In the genomic region with DNA sequence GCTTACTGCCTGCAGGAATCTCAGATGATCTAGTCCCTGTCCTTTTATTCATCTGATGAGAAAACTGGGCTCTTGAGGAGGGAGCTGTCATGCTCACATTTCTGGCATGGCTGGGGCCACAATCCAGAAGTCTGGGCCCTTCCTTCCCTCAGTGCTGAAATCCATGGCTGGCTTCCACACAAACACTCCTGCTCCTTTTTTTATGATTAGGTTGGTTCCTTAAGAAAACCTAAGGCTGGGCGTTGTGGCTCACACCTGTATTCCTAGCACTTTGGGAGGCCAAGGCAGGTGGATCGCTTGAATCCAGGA, we compare ENCODE assay signal across 12 cellular contexts. TPM values are rescaled to one million over a fixed set of nuclear protein-coding genes. Genes with fewer than 3 reads are reported as not detected.
DNase-seq lines count a peak whose midpoint lies in the region; ATAC-seq and TF ChIP-seq lines count a peak whose summit lies in the region.
"Had no signal": no experiment of that assay in that cellular context is flagged by ENCODE, and none has a peak within 500 bp of the region (broad histone marks: within the 10 kb centered on the region; RNA-seq: fewer than 3 reads in every experiment).

No MANE protein-coding gene starts in this region.

- peaks cover 13 to 16% of the 10 kb centered on the region in 2 donors for H3K4me1 ChIP-seq in gastrocnemius medialis
- H3K4me1 ChIP-seq in A673 (ENCODE audit: insufficient read depth, low read length, poor library complexity, severe bottlenecking) = no peaks in the 10 kb centered on the region

- peaks cover 10% of the 10 kb centered on the region for H3K27me3 Mint-ChIP-seq in T-helper 1 cell treated with Interleukin-12 subunit alpha and Interleukin-12 subunit beta and Interleukin-4 antibody, amounts not matched to agents 30 μg/mL and 1 μg/mL, for 36 hours (ENCODE audit: low read depth)
- H3K27me3 Mint-ChIP-seq in T-helper 17 cell = no peaks in the 10 kb centered on the region

- H3K27me3 ChIP-seq in gastrocnemius medialis (no peaks in the 10 kb centered on the region), A673 (replicated peaks; ENCODE audit: insufficient read depth, low read depth, low read length, poor library complexity) (no peaks in the 10 kb centered on the region)
- H3K27me3 ChIP-seq: body of pancreas had no signal

- H3K27ac ChIP-seq in gastrocnemius medialis (peak overlapping the region; percentile 82 to 89 (median 88)), A673 (ENCODE audit: low read depth, low read length, poor library complexity, severe bottlenecking) (no peak overlapping the region)

- CTCF ChIA-PET in A673 (lab: Charles Lee) = no interaction called here

- H3K36me3 ChIP-seq in gastrocnemius medialis = no peaks in the 10 kb centered on the region
- H3K36me3 ChIP-seq in A673 (ENCODE audit: insufficient read depth, low read length, poor library complexity, severe bottlenecking) = no peaks in the 10 kb centered on the region

- in situ Hi-C loops in gastrocnemius medialis (cut with MboI; ENCODE audit: low sequenced_read_pairs in 4 of 4) = loop anchor here in 1 of 4 donors (25.0 kb wide), 1 partner anchor 98 kb away; no protein-coding TSS in a partner anchor

- H3K4me3 ChIP-seq in fibroblast of mammary gland (ENCODE audit: control insufficient read depth, low read depth, low read length) (peak overlapping the region; percentile 76), gastrocnemius medialis (peak overlapping the region; percentile 84 to 97 (median 93)), A673 (ENCODE audit: low read depth, low read length, poor library complexity, severe bottlenecking) (no peak overlapping the region)

- H3K36me3 Mint-ChIP-seq in T-helper 1 cell treated with Interleukin-12 subunit alpha and Interleukin-12 subunit beta and Interleukin-4 antibody, amounts not matched to agents 30 μg/mL and 1 μg/mL, for 36 hours (ENCODE audit: low read depth) = no peaks in the 10 kb centered on the region
- no peaks in the 10 kb centered on the region for H3K36me3 Mint-ChIP-seq in T-helper 17 cell (ENCODE audit: low read depth)

- POLR2A ChIA-PET in A673 (lab: Charles Lee; ENCODE audit: low non-redundant PET) = no interaction called here

- peaks cover 12% of the 10 kb centered on the region for H3K4me1 Mint-ChIP-seq in T-helper 1 cell treated with Interleukin-12 subunit alpha and Interleukin-12 subunit beta and Interleukin-4 antibody, amounts not matched to agents 30 μg/mL and 1 μg/mL, for 36 hours (ENCODE audit: low read depth)
- H3K4me1 Mint-ChIP-seq in T-helper 17 cell = peaks cover 16% of the 10 kb centered on the region

- H3K27ac Mint-ChIP-seq in T-helper 1 cell treated with Interleukin-12 subunit alpha and Interleukin-12 subunit beta and Interleukin-4 antibody, amounts not matched to agents 30 μg/mL and 1 μg/mL, for 36 hours = no peak overlapping the region
- no peak overlapping the region for H3K27ac Mint-ChIP-seq in T-helper 17 cell

- DNase-seq in T-helper 1 cell = no peak
- no peak for DNase-seq in T-helper 17 cell
- no peak for DNase-seq in fibroblast of mammary gland (ENCODE audit: low read depth)
- DNase-seq in gastrocnemius medialis = no peak
- DNase-seq in DMS114 treated with DMSO at 0.1 percent for 48 hours (lab: John Stamatoyannopoulos, UW; ENCODE audit: unreplicated experiment) = no peak
- no peak for DNase-seq in A673 (ENCODE audit: low spot score)
- DNase-seq: HCEC 1CT, NCI-H524 treated with DMSO at 0.1 percent for 48 hours, T1000 had no signal

- BruUV-seq in A673 (replicated peaks; lab: Mats Ljungman, UMichigan) = no TSS peak

- peak overlapping the region; percentile 97 for H3K4me3 Mint-ChIP-seq in T-helper 1 cell treated with Interleukin-12 subunit alpha and Interleukin-12 subunit beta and Interleukin-4 antibody, amounts not matched to agents 30 μg/mL and 1 μg/mL, for 36 hours
- H3K4me3 Mint-ChIP-seq in T-helper 17 cell = peak overlapping the region; percentile 96

- H3K9me3 ChIP-seq in T-helper 17 cell (ENCODE audit: control insufficient read depth, low read length, poor library complexity, severe bottlenecking) (no peaks in the 10 kb centered on the region), gastrocnemius medialis (no peaks in the 10 kb centered on the region), A673 (ENCODE audit: low read depth, low read length, poor library complexity, severe bottlenecking) (no peaks in the 10 kb centered on the region)
- H3K9me3 ChIP-seq: body of pancreas had no signal

- intact Hi-C loops in gastrocnemius medialis (cut with DNase I; ENCODE audit: low total_unique reads) (no loop called here), A673 (cut with micrococcal nuclease; ENCODE audit: unreplicated experiment) (no loop called here)

- H3K9me3 Mint-ChIP-seq in T-helper 1 cell treated with Interleukin-12 subunit alpha and Interleukin-12 subunit beta and Interleukin-4 antibody, amounts not matched to agents 30 μg/mL and 1 μg/mL, for 36 hours = no peaks in the 10 kb centered on the region

- TF ChIP-seq POLR2A in gastrocnemius medialis (IDR thresholded peaks at IDR 0.05) = no peak

- ATAC-seq in T-helper 17 cell = no peak
- ATAC-seq in gastrocnemius medialis = no peak
- ATAC-seq in GM21786 (IDR thresholded peaks at IDR 0.05; ENCODE audit: unreplicated experiment) = no peak
- ATAC-seq: body of pancreas had no signal

- TF ChIP-seq CTCF in fibroblast of mammary gland (conservative IDR thresholded peaks at IDR 0.05; ENCODE audit: control insufficient read depth, insufficient read depth, low read depth, low read length) = no peak
- no peak for TF ChIP-seq CTCF in gastrocnemius medialis (IDR thresholded peaks at IDR 0.05 in 4 of 5, conservative IDR thresholded peaks at IDR 0.05 in 1 of 5)
- no peak for TF ChIP-seq CTCF in A673 (conservative IDR thresholded peaks at IDR 0.05; ENCODE audit: low read depth, low read length)

RNA-seq across cellular contexts. Expression of gene ACER2, which starts 1.3 kb away (rescaled TPM):
- total RNA-seq in T-helper 17 cell (1 to 10 TPM; 1.8 to 7.8 TPM), gastrocnemius medialis (1 to 10 TPM; 1.7 to 4.8 (median 2.4) TPM), A673 (2021) (0.70 and 0.84 TPM in 2 replicates)

RNA-seq across cellular contexts. Expression of gene RPS6, which starts 30.1 kb away (rescaled TPM):
- total RNA-seq in T-helper 17 cell (1,000 to 10,000 TPM; 3,083 to 3,236 TPM), gastrocnemius medialis (100 to 1,000 TPM; 501 to 832 (median 770) TPM), A673 (2021) (928 and 933 TPM in 2 replicates)
